ENCODE assay signal across 8 cellular contexts in the genomic region with DNA sequence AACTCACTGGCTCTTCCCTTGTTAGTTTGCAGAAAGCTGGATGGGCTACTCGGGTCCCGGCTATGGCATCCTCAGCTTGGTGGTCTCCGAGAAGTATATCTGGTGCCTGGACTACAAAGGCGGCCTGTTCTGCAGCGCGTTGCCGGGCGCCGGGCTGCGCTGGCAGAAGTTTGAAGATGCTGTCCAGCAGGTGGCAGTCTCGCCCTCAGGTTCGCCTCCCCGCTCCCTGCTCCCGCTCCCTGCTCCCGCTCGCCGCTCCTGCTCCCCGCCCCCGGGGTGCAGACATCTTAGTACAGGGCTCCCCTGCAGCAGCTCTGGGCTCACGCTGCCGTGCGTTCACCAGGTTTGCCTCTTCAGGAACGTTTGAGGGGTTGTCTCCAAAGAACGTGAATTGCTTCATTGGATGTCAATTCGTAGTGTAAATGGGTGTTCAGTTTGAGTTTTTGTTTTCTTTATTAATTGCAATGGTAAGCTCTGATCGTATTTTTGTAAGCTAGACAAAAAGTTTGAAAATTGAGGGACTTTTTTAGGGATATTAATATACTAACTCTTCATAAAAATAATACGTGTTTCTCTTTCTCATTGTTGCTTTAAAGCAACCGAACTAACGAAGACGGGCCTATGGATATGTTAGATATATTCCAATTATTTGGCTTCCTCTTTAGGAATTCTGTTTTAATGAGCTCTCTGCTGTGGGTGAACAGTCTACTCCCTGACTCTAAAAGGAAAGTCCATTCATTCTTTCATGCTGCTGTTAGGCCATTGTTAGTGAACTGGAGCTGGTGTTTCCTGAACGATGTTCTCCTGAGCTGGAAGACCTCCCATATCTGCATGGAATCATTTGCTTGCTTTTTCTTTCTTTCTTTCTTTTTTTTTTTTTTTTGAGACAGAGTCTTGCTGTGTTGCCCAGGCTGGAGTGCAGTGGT.
A peak's percentile ranks its signal among the peaks of the same experiment; 100 is the strongest.
DNase-seq lines count a peak whose midpoint lies in the region; ATAC-seq and TF ChIP-seq lines count a peak whose summit lies in the region.

No MANE protein-coding gene starts in this region.

- H3K4me3 ChIP-seq in GM06990 (replicated peaks; ENCODE audit: low read depth, low read length), result no peak overlapping the region
- H3K4me3 ChIP-seq in adrenal gland, result peak overlapping the region in 1 of 4 donors; percentile 43
- peak overlapping the region in 7 of 10 donors; percentile 16 to 42 (median 26) for H3K4me3 ChIP-seq in heart right ventricle
- peak overlapping the region in 2 of 4 donors; percentile 28 to 29 for H3K4me3 ChIP-seq in upper lobe of left lung

- H3K9me3 ChIP-seq in adrenal gland (replicated peaks in 1 of 3) (no peaks in the 10 kb centered on the region), heart right ventricle (no peaks in the 10 kb centered on the region), upper lobe of left lung (no peaks in the 10 kb centered on the region)

- intact Hi-C loops in adrenal gland (cut with DNase I) (loop anchor here (2.0 kb wide), 1 partner anchor 79 kb away; no protein-coding TSS in a partner anchor), heart right ventricle (cut with DNase I) (loop anchor here in 9 of 10 donors (1.0 to 2.0 kb wide), 4 partner anchors 77 to 81 kb away; no protein-coding TSS in a partner anchor), posterior vena cava (cut with DNase I) (loop anchor here (2.0 to 5.0 kb wide), 2 partner anchors 74 to 83 kb away; no protein-coding TSS in a partner anchor)

- TF ChIP-seq EP300 in upper lobe of left lung (IDR thresholded peaks at IDR 0.05), result no peak

- DNase-seq in GM06990 (ENCODE audit: extremely low read depth, insufficient read length) (peak; percentile 66), NCI-H1048 (lab: John Stamatoyannopoulos, UW) (peak; percentile 84), T follicular helper cell (ENCODE audit: low read depth) (peak; percentile 73), adrenal gland (peak; percentile 83 to 93 (median 88)), heart right ventricle (peak; percentile 90), posterior vena cava (ENCODE audit: low spot score) (peak; percentile 96), upper lobe of left lung (peak; percentile 84 to 92)

- peaks cover 7% of the 10 kb centered on the region for H3K36me3 ChIP-seq in GM06990 (ENCODE audit: control insufficient read depth, insufficient read depth, low read length)
- H3K36me3 ChIP-seq in adrenal gland (replicated peaks in 1 of 2), result peaks cover 0 to 42% of the 10 kb centered on the region in 2 donors
- peaks cover 0 to 86% (median 35%) of the 10 kb centered on the region in 9 donors for H3K36me3 ChIP-seq in heart right ventricle
- peaks cover 14 to 65% (median 41%) of the 10 kb centered on the region in 4 donors for H3K36me3 ChIP-seq in upper lobe of left lung

- peak; percentile 93 to 98 (median 96) for ATAC-seq in heart right ventricle
- peak; percentile 91 to 98 for ATAC-seq in upper lobe of left lung (ENCODE audit: low FRiP score in 2 of 2)
- ATAC-seq in GM18502 (IDR thresholded peaks at IDR 0.05; ENCODE audit: poor library complexity, unreplicated experiment), result no peak

- H3K4me1 ChIP-seq in adrenal gland (replicated peaks in 1 of 2), result peaks cover 0 to 6% of the 10 kb centered on the region in 2 donors
- H3K4me1 ChIP-seq in heart right ventricle, result peaks cover 0 to 11% (median 6%) of the 10 kb centered on the region in 9 donors
- H3K4me1 ChIP-seq in upper lobe of left lung, result peaks cover 4 to 10% (median 6%) of the 10 kb centered on the region in 4 donors

- peak; percentile 74 for TF ChIP-seq CTCF in GM06990 (IDR thresholded peaks at IDR 0.05; ENCODE audit: insufficient read depth, low read length, poor library complexity, severe bottlenecking)
- peak; percentile 59 to 85 (median 74) for TF ChIP-seq CTCF in adrenal gland (IDR thresholded peaks at IDR 0.05)
- TF ChIP-seq CTCF in heart right ventricle (IDR thresholded peaks at IDR 0.05), result peak; percentile 69 to 92 (median 83)
- peak; percentile 70 to 86 (median 78) for TF ChIP-seq CTCF in upper lobe of left lung (IDR thresholded peaks at IDR 0.05)

- no peak overlapping the region for H3K27ac ChIP-seq in adrenal gland
- no peak overlapping the region for H3K27ac ChIP-seq in heart right ventricle
- no peak overlapping the region for H3K27ac ChIP-seq in upper lobe of left lung

- 15 to 27% (median 21%) methylated on average over 16 to 31 of the region's 31 CpGs for WGBS in adrenal gland, 4 donors
- WGBS in heart right ventricle, 2 donors, result 8 to 17% methylated on average over 31 of the region's 31 CpGs
- WGBS in upper lobe of left lung, 2 donors, result 13 to 19% methylated on average over 20 to 30 of the region's 31 CpGs

- H3K27me3 ChIP-seq in GM06990 (replicated peaks; ENCODE audit: control insufficient read depth, insufficient read depth, low read length), result no peaks in the 10 kb centered on the region
- no peaks in the 10 kb centered on the region for H3K27me3 ChIP-seq in adrenal gland
- no peaks in the 10 kb centered on the region for H3K27me3 ChIP-seq in heart right ventricle
- no peaks in the 10 kb centered on the region for H3K27me3 ChIP-seq in upper lobe of left lung

- TF ChIP-seq POLR2A in adrenal gland (IDR thresholded peaks at IDR 0.05), result no peak
- no peak for TF ChIP-seq POLR2A in upper lobe of left lung (IDR thresholded peaks at IDR 0.05)
